ENCODE assay signal across 8 cellular contexts in genomic region chr2:175167076-175167791, GRCh38. TPM values are rescaled to one million over a fixed set of nuclear protein-coding genes. Genes with fewer than 3 reads are reported as not detected.
DNase-seq lines count a peak whose midpoint lies in the region; ATAC-seq and TF ChIP-seq lines count a peak whose summit lies in the region.

No MANE protein-coding gene starts in this region.

- no peak for TF ChIP-seq POLR2A in erythroblast (IDR thresholded peaks at IDR 0.05; ENCODE audit: low read length)

- H3K9me3 ChIP-seq in NT2/D1 (ENCODE audit: insufficient read depth, low read length), result no peaks in the 10 kb centered on the region

- no peaks in the 10 kb centered on the region for H3K4me1 ChIP-seq in NT2/D1 (ENCODE audit: insufficient read depth, insufficient read length)

- ATAC-seq in HG03095 (IDR thresholded peaks at IDR 0.05; ENCODE audit: unreplicated experiment), result peak; percentile 2
- ATAC-seq in stimulated activated effector memory CD8-positive, alpha-beta T cell treated with anti-CD3 and anti-CD28 coated beads, Interleukin-12 subunit alpha, Interleukin-12 subunit beta, amount 100 ng/mL, for 72 hours, result peak; percentile 4

- peak overlapping the region; percentile 98 for H3K4me3 ChIP-seq in NT2/D1 (ENCODE audit: insufficient read length, low read depth)
- peak overlapping the region; percentile 74 for H3K4me3 ChIP-seq in kidney epithelial cell (ENCODE audit: low read depth, low read length)

- H3K27ac Mint-ChIP-seq in brain, result peak overlapping the region; percentile 98 to 100 (median 100)
- H3K27ac Mint-ChIP-seq in stimulated activated effector memory CD8-positive, alpha-beta T cell treated with anti-CD3 and anti-CD28 coated beads, Interleukin-12 subunit alpha, Interleukin-12 subunit beta, amount 100 ng/mL, for 72 hours, result peak overlapping the region; percentile 90

- H3K4me1 Mint-ChIP-seq in brain, result peaks cover 51% of the 10 kb centered on the region
- H3K4me1 Mint-ChIP-seq in stimulated activated effector memory CD8-positive, alpha-beta T cell treated with anti-CD3 and anti-CD28 coated beads, Interleukin-12 subunit alpha, Interleukin-12 subunit beta, amount 100 ng/mL, for 72 hours, result peaks cover 24% of the 10 kb centered on the region

- H3K36me3 ChIP-seq in NT2/D1 (ENCODE audit: insufficient read depth, insufficient read length, low read length), result peaks cover 10% of the 10 kb centered on the region
- H3K36me3 ChIP-seq in kidney epithelial cell (ENCODE audit: control insufficient read depth, insufficient read depth, low read length), result no peaks in the 10 kb centered on the region

- H3K27me3 ChIP-seq in NT2/D1 (ENCODE audit: insufficient read depth, insufficient read length) (no peaks in the 10 kb centered on the region), kidney epithelial cell (ENCODE audit: control insufficient read depth, insufficient read depth, low read length) (no peaks in the 10 kb centered on the region)

- H3K9ac ChIP-seq in NT2/D1 (ENCODE audit: insufficient read length, low read depth), result peak overlapping the region; percentile 97

- H3K27me3 Mint-ChIP-seq in brain, result peaks cover 3% of the 10 kb centered on the region

- TF ChIP-seq CTCF in brain (conservative IDR thresholded peaks at IDR 0.05) (no peak), kidney epithelial cell (IDR thresholded peaks at IDR 0.05; ENCODE audit: insufficient read depth, low read length, poor library complexity, severe bottlenecking) (no peak)

- peak; percentile 37 for DNase-seq in stimulated activated naive CD4-positive, alpha-beta T cell treated with Interleukin-2 at 50 U/mL for 16 hours (lab: John Stamatoyannopoulos, UW)
- no peak for DNase-seq in stimulated activated naive CD4-positive, alpha-beta T cell (lab: John Stamatoyannopoulos, UW)
- peak; percentile 44 for DNase-seq in NT2/D1 (ENCODE audit: low read depth, low spot score)
- DNase-seq in kidney epithelial cell (ENCODE audit: low read depth), result no peak
- DNase-seq in stimulated activated effector memory CD8-positive, alpha-beta T cell treated with anti-CD3 and anti-CD28 coated beads, Interleukin-12 subunit alpha, Interleukin-12 subunit beta, amount 100 ng/mL, for 72 hours (ENCODE audit: low spot score in 2 of 2), result peak in 1 of 2 donors; percentile 6
- no peak for DNase-seq in erythroblast (lab: John Stamatoyannopoulos, UW)

- peaks cover 35% of the 10 kb centered on the region for H3K36me3 Mint-ChIP-seq in brain
- peaks cover 26% of the 10 kb centered on the region for H3K36me3 Mint-ChIP-seq in stimulated activated effector memory CD8-positive, alpha-beta T cell treated with anti-CD3 and anti-CD28 coated beads, Interleukin-12 subunit alpha, Interleukin-12 subunit beta, amount 100 ng/mL, for 72 hours

- peaks cover 0 to 2% (median 0%) of the 10 kb centered on the region in 5 experiments for H3K9me3 Mint-ChIP-seq in brain
- H3K9me3 Mint-ChIP-seq in stimulated activated effector memory CD8-positive, alpha-beta T cell treated with anti-CD3 and anti-CD28 coated beads, Interleukin-12 subunit alpha, Interleukin-12 subunit beta, amount 100 ng/mL, for 72 hours, result no peaks in the 10 kb centered on the region

- H3K4me3 Mint-ChIP-seq in brain, result peak overlapping the region; percentile 95 to 100 (median 99)
- peak overlapping the region; percentile 82 for H3K4me3 Mint-ChIP-seq in stimulated activated effector memory CD8-positive, alpha-beta T cell treated with anti-CD3 and anti-CD28 coated beads, Interleukin-12 subunit alpha, Interleukin-12 subunit beta, amount 100 ng/mL, for 72 hours

RNA-seq across cellular contexts. Expression of gene ATF2, which starts 0.8 kb away (rescaled TPM):
- 18.2 TPM for polyA plus RNA-seq in brain (ENCODE audit: insufficient read depth, low read depth, low replicate concordance)
- 35.1 and 38.9 TPM in 2 replicates for total RNA-seq in kidney epithelial cell

RNA-seq across cellular contexts. Expression of gene ATP5MC3, which starts 14.3 kb away (rescaled TPM):
- 231 TPM for polyA plus RNA-seq in brain (ENCODE audit: insufficient read depth, low read depth, low replicate concordance)
- 137 and 159 TPM in 2 replicates for total RNA-seq in kidney epithelial cell

Comparison
In these comparisons a context has a peak if more than half of its experiments do, and no peak if none do; other contexts are left out.
1. DNase-seq: peak in stimulated activated naive CD4-positive, alpha-beta T cell treated with Interleukin-2 at 50 U/mL for 16 hours (single experiment) and NT2/D1 (single experiment); none in stimulated activated naive CD4-positive, alpha-beta T cell (0 of 6), kidney epithelial cell (single experiment) and erythroblast (0 of 2).